ENCODE assay signal across 20 cellular contexts in genomic region chr1:3000671-3001470, GRCh38. TPM values are rescaled to one million over a fixed set of nuclear protein-coding genes. Genes with fewer than 3 reads are reported as not detected.
"Had no signal": no experiment of that assay in that cellular context is flagged by ENCODE, and none has a peak within 500 bp of the region (broad histone marks: within the 10 kb centered on the region; RNA-seq: fewer than 3 reads in every experiment).

No MANE protein-coding gene starts in this region.

- H3K27me3 ChIP-seq: brain microvascular endothelial cell, foreskin keratinocyte had no signal

- H3K4me1 Mint-ChIP-seq: activated T-helper 17 cell treated with anti-CD3 and anti-CD28 coated beads, Interleukin-2, amount 50 U/mL, for 72 hours; nephron progenitor cell had no signal

- H3K27ac ChIP-seq: brain microvascular endothelial cell, foreskin keratinocyte, psoas muscle had no signal

- H3K27ac Mint-ChIP-seq: activated naive CD4-positive, alpha-beta T cell treated with anti-CD3 and anti-CD28 coated beads, Interleukin-2, amount 50 U/mL, for 72 hours; activated T-helper 17 cell treated with anti-CD3 and anti-CD28 coated beads, Interleukin-2, amount 50 U/mL, for 72 hours; dendritic cell treated with granulocyte-macrophage colony-stimulating factor and Interleukin-4, amounts not matched to agents 40 ng/mL and 50 ng/mL, for 4 days; effector memory CD8-positive, alpha-beta T cell; nephron progenitor cell; type B pancreatic cell had no signal

- H3K36me3 Mint-ChIP-seq: activated naive CD4-positive, alpha-beta T cell treated with anti-CD3 and anti-CD28 coated beads, Interleukin-2, amount 50 U/mL, for 72 hours; type B pancreatic cell had no signal

- DNase-seq: brain microvascular endothelial cell; effector memory CD8-positive, alpha-beta T cell; foreskin keratinocyte; glutamatergic neuron; left ventricle myocardium superior; mesendoderm; nephron progenitor cell; psoas muscle; stimulated activated CD4-positive, alpha-beta T cell treated with anti-CD3 and anti-CD28 coated beads, Interleukin-4, amount 100 ng/mL, for 24 hours; stimulated activated naive CD4-positive, alpha-beta T cell treated with Interleukin-2 at 50 U/mL for 16 hours; substantia nigra; SW 1271 had no signal

- H3K4me1 ChIP-seq: foreskin keratinocyte, psoas muscle had no signal

- H3K36me3 ChIP-seq: brain microvascular endothelial cell had no signal

- ATAC-seq: activated naive CD4-positive, alpha-beta T cell treated with anti-CD3 and anti-CD28 coated beads, Interleukin-2, amount 50 U/mL, for 72 hours; activated T-helper 17 cell treated with anti-CD3 and anti-CD28 coated beads, Interleukin-2, amount 50 U/mL, for 72 hours; effector memory CD8-positive, alpha-beta T cell; foreskin keratinocyte; psoas muscle had no signal

- H3K9me3 Mint-ChIP-seq: activated naive CD4-positive, alpha-beta T cell treated with anti-CD3 and anti-CD28 coated beads, Interleukin-2, amount 50 U/mL, for 72 hours; activated T-helper 17 cell treated with anti-CD3 and anti-CD28 coated beads, Interleukin-2, amount 50 U/mL, for 72 hours; dendritic cell treated with granulocyte-macrophage colony-stimulating factor and Interleukin-4, amounts not matched to agents 40 ng/mL and 50 ng/mL, for 4 days; effector memory CD8-positive, alpha-beta T cell; type B pancreatic cell had no signal

- H3K27me3 Mint-ChIP-seq: type B pancreatic cell had no signal

- H3K4me3 Mint-ChIP-seq: activated T-helper 17 cell treated with anti-CD3 and anti-CD28 coated beads, Interleukin-2, amount 50 U/mL, for 72 hours; dendritic cell treated with granulocyte-macrophage colony-stimulating factor and Interleukin-4, amounts not matched to agents 40 ng/mL and 50 ng/mL, for 4 days; effector memory CD8-positive, alpha-beta T cell; nephron progenitor cell; type B pancreatic cell had no signal

- H3K9me3 ChIP-seq: psoas muscle had no signal

- H3K4me3 ChIP-seq: psoas muscle had no signal

RNA-seq across cellular contexts. Expression of gene ACTRT2, which starts 20.4 kb away (rescaled TPM):
- total RNA-seq: activated CD8-positive, alpha-beta memory T cell treated with anti-CD3 and anti-CD28 coated beads for 36 hours; activated naive CD4-positive, alpha-beta T cell treated with anti-CD3 and anti-CD28 coated beads, Interleukin-2, amount 50 U/mL, for 72 hours; activated T-helper 17 cell treated with anti-CD3 and anti-CD28 coated beads, Interleukin-2, amount 50 U/mL, for 72 hours; foreskin keratinocyte; kidney epithelial cell; left ventricle myocardium superior; omental fat pad; psoas muscle; SK-MEL-5 had no signal
- polyA plus RNA-seq: foreskin keratinocyte, psoas muscle had no signal
